9 cellular contexts compared by ENCODE assay signal in genomic region chr3:51966941-51967383, GRCh38. TPM values are rescaled to one million over a fixed set of nuclear protein-coding genes. Genes with fewer than 3 reads are reported as not detected.
DNase-seq lines count a peak whose midpoint lies in the region; ATAC-seq and TF ChIP-seq lines count a peak whose summit lies in the region.
"Had no signal": no experiment of that assay in that cellular context is flagged by ENCODE, and none has a peak within 500 bp of the region (broad histone marks: within the 10 kb centered on the region; RNA-seq: fewer than 3 reads in every experiment).

No MANE protein-coding gene starts in this region.

- H3K4me2 ChIP-seq in OCI-LY3 (ENCODE audit: low read length) = peak overlapping the region; percentile 97

- H4K20me1 ChIP-seq in OCI-LY3 (ENCODE audit: insufficient read depth, low read length) = no peaks in the 10 kb centered on the region

- H2AFZ ChIP-seq in OCI-LY3 (ENCODE audit: low read depth, low read length) = no peak overlapping the region; the same call in 1 of the 2 replicates
- no peak overlapping the region for H2AFZ ChIP-seq in neuron (ENCODE audit: low read depth, low read length)

- H3K36me3 ChIP-seq in OCI-LY3 (replicated peaks; ENCODE audit: low read depth, low read length) (peaks cover 5% of the 10 kb centered on the region), neuron (ENCODE audit: insufficient read depth, low read length) (peaks cover 1% of the 10 kb centered on the region)

- H3K9ac ChIP-seq in OCI-LY3 (ENCODE audit: low read length) = peak overlapping the region; percentile 78

- peaks cover 13% of the 10 kb centered on the region for H3K4me1 ChIP-seq in OCI-LY3 (ENCODE audit: low read length)
- peaks cover 46% of the 10 kb centered on the region for H3K4me1 ChIP-seq in neuron (ENCODE audit: insufficient read depth, low read length)

- no peaks in the 10 kb centered on the region for H3K9me3 ChIP-seq in OCI-LY3 (ENCODE audit: insufficient read depth, low read length)
- H3K9me3 ChIP-seq in neuron (ENCODE audit: low read length) = no peaks in the 10 kb centered on the region

- H3K4me3 ChIP-seq in OCI-LY3 (ENCODE audit: low read length) (peak overlapping the region; percentile 88), epithelial cell of esophagus (ENCODE audit: low read length) (peak overlapping the region; percentile 63), neuron (ENCODE audit: low read length) (peak overlapping the region; percentile 59)

- no peaks in the 10 kb centered on the region for H3K79me2 ChIP-seq in OCI-LY3 (ENCODE audit: low read length)

- H3K27me3 ChIP-seq in OCI-LY3 (ENCODE audit: low read depth, low read length) (no peaks in the 10 kb centered on the region), neuron (ENCODE audit: insufficient read depth, low read length) (no peaks in the 10 kb centered on the region)

- in situ Hi-C loops in ACHN (cut with HindIII; ENCODE audit: low pct_ligation_motif_present, low pct_unique_long_range_greater_than_20kb, low sequenced_read_pairs) = no loop called here

- peak; percentile 27 for DNase-seq in NCI-H748 (lab: John Stamatoyannopoulos, UW; ENCODE audit: unreplicated experiment)
- DNase-seq in NCI-H748 treated with DMSO at 0.1 percent for 48 hours (lab: John Stamatoyannopoulos, UW) = no peak
- DNase-seq in epithelial cell of esophagus (ENCODE audit: low read depth) = no peak
- DNase-seq in mucosa of gallbladder (ENCODE audit: low spot score) = no peak
- DNase-seq in ACHN = no peak

- H3K27ac ChIP-seq in OCI-LY3 (ENCODE audit: low read length) = no peak overlapping the region

- TF ChIP-seq CTCF in OCI-LY3 (IDR thresholded peaks at IDR 0.05; ENCODE audit: low read depth, low read length) (no peak), epithelial cell of esophagus (IDR thresholded peaks at IDR 0.05; ENCODE audit: insufficient read depth, low read depth, low read length, missing control alignments) (no peak)

- ATAC-seq in HG03108 (IDR thresholded peaks at IDR 0.05; ENCODE audit: unreplicated experiment) = no peak

RNA-seq across cellular contexts. Expression of gene PCBP4, which starts 0.3 kb away (rescaled TPM):
- total RNA-seq in mucosa of gallbladder = 45.1 TPM

RNA-seq across cellular contexts. Expression of gene ABHD14B, which starts 6.9 kb away (rescaled TPM):
- 59.1 TPM for total RNA-seq in mucosa of gallbladder

RNA-seq across cellular contexts. Expression of gene ABHD14A, which starts 7.9 kb away (rescaled TPM):
- total RNA-seq in mucosa of gallbladder = 20.8 TPM

RNA-seq across cellular contexts. Expression of gene GPR62, which starts 11.8 kb away (rescaled TPM):
- 0.55 TPM for total RNA-seq in mucosa of gallbladder
- total RNA-seq: Daoy had no signal

RNA-seq across cellular contexts. Expression of gene ACY1, which starts 16.4 kb away (rescaled TPM):
- 47.6 TPM for total RNA-seq in mucosa of gallbladder
